In the genomic region with DNA sequence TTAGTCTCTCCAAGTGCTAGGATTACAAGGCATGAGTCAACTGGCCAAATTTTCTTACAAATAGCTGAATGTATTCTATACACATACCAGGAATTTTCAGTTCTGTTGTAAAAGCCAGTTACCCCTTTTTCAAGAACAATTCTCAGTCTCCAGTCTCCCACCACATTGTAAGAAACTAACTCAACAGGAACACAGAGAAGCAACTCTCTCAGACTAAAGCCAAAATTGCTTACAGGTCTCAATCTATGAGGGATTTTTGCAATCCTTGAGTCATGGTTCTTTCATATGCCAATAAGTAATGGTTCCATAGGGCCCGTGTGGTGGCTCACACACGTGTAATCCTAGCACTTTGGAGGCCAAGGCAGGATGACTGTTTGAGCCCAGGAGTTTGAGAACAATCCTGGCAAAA, we compare ENCODE assay signal across 1 cellular context.
TF ChIP-seq lines count a peak whose summit lies in the region.

No MANE protein-coding gene starts in this region.

TF ChIP-seq in A549, 52 proteins besides CTCF, POLR2A, EP300 and RAD21 (continued from another document):
- TF ChIP-seq SREBF2 (IDR thresholded peaks at IDR 0.05) (no peak), SMC3 (IDR thresholded peaks at IDR 0.05) (no peak), CHD4 (IDR thresholded peaks at IDR 0.05; ENCODE audit: borderline replicate concordance) (no peak), CBX2 (IDR thresholded peaks at IDR 0.05; ENCODE audit: borderline replicate concordance, low read depth) (no peak), TFCP2L1 (CRISPR knock-in tag; IDR thresholded peaks at IDR 0.05) (no peak), NR3C1 (IDR thresholded peaks at IDR 0.05) (no peak), ZSCAN20 (CRISPR knock-in tag; IDR thresholded peaks at IDR 0.05) (no peak), HDAC2 (IDR thresholded peaks at IDR 0.05) (no peak), HOXB5 (CRISPR knock-in tag; IDR thresholded peaks at IDR 0.05) (no peak), ZNF302 (CRISPR knock-in tag; IDR thresholded peaks at IDR 0.05) (no peak), EHMT2 (IDR thresholded peaks at IDR 0.05; ENCODE audit: low read depth) (no peak), JUN (IDR thresholded peaks at IDR 0.05) (no peak)
- TF ChIP-seq, protein P1, sequence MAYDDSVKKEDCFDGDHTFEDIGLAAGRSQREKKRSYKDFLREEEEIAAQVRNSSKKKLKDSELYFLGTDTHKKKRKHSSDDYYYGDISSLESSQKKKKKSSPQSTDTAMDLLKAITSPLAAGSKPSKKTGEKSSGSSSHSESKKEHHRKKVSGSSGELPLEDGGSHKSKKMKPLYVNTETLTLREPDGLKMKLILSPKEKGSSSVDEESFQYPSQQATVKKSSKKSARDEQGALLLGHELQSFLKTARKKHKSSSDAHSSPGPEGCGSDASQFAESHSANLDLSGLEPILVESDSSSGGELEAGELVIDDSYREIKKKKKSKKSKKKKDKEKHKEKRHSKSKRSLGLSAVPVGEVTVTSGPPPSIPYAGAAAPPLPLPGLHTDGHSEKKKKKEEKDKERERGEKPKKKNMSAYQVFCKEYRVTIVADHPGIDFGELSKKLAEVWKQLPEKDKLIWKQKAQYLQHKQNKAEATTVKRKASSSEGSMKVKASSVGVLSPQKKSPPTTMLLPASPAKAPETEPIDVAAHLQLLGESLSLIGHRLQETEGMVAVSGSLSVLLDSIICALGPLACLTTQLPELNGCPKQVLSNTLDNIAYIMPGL (CRISPR knock-in tag; IDR thresholded peaks at IDR 0.05; ENCODE audit: borderline replicate concordance) = no peak
- TF ChIP-seq, protein P2, sequence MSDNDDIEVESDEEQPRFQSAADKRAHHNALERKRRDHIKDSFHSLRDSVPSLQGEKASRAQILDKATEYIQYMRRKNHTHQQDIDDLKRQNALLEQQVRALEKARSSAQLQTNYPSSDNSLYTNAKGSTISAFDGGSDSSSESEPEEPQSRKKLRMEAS (IDR thresholded peaks at IDR 0.05) = no peak
- TF ChIP-seq, protein P3, sequence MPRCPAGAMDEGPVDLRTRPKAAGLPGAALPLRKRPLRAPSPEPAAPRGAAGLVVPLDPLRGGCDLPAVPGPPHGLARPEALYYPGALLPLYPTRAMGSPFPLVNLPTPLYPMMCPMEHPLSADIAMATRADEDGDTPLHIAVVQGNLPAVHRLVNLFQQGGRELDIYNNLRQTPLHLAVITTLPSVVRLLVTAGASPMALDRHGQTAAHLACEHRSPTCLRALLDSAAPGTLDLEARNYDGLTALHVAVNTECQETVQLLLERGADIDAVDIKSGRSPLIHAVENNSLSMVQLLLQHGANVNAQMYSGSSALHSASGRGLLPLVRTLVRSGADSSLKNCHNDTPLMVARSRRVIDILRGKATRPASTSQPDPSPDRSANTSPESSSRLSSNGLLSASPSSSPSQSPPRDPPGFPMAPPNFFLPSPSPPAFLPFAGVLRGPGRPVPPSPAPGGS (IDR thresholded peaks at IDR 0.05) = no peak
- TF ChIP-seq, protein P4, sequence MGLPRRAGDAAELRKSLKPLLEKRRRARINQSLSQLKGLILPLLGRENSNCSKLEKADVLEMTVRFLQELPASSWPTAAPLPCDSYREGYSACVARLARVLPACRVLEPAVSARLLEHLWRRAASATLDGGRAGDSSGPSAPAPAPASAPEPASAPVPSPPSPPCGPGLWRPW (IDR thresholded peaks at IDR 0.05) = no peak
- TF ChIP-seq, protein P5, sequence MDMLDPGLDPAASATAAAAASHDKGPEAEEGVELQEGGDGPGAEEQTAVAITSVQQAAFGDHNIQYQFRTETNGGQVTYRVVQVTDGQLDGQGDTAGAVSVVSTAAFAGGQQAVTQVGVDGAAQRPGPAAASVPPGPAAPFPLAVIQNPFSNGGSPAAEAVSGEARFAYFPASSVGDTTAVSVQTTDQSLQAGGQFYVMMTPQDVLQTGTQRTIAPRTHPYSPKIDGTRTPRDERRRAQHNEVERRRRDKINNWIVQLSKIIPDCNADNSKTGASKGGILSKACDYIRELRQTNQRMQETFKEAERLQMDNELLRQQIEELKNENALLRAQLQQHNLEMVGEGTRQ (IDR thresholded peaks at IDR 0.05) = no peak
